Comparison of ENCODE assay signal across 8 cellular contexts in the genomic region with DNA sequence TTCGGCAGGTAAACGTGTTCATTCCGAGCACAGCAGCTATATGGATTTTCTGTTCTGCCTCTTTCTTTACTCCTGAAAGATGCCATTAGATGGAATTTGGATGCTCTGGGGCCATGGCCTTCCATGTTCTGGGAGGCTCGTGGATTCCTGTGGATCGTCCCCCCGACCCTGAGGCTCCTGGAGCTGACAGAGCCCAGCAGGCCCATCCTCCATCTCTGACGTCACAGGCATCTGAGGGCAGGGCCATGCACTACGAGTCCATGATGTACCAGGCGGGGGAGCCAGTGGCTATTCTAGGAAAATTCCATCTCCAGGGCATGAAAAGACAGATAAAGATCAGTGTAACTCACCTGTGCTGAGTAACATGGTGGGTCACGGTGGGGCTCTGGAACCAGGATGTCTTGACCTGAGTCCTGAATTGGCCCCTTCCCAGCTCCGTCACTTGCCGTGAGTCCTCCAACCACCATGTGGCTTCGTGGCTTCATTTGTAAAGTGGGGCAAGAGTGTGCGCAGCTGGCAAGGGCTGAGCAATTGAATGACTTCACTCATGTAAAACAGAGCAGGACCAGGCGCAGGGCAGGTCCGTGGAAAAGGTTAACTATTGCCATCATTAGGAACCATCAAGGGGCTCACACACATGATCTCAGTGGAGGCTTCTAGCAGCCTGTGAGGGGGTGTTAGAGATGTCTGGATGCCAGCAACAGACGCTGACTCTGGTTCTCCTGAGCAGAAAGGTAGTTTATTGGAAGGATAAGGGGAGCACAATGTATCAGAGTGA.
DNase-seq lines count a peak whose midpoint lies in the region; FAIRE-seq and TF ChIP-seq lines count a peak whose summit lies in the region.
"Not testable (repeated sequence)": the region's sequence is repeated elsewhere in the genome, so short reads cannot be mapped to it uniquely, and the experiment has no call there.

No MANE protein-coding gene starts in this region.

- not testable (repeated sequence) for H3K4me1 Mint-ChIP-seq in MCF 10A (ENCODE audit: insufficient read depth, unreplicated experiment)

- CTCF ChIA-PET in MCF 10A (lab: Yijun Ruan, JAX), result interaction anchor here (0.6 to 0.9 kb wide), 2 partner anchors 33 to 468 kb away, joined by 3 read pairs; no protein-coding TSS in a partner anchor

- FAIRE-seq in urothelium cell line (lab: Jason Lieb, UNC), result peak; percentile 32

- H3K27me3 ChIP-seq in WERI-Rb-1 (ENCODE audit: insufficient read depth, low read depth, severe bottlenecking), result not testable (repeated sequence)

- not testable (repeated sequence) for H3K4me3 ChIP-seq in WERI-Rb-1 (ENCODE audit: low read depth, low read length)

- BruUV-seq in MCF 10A (replicated peaks; lab: Mats Ljungman, UMichigan), result not testable (repeated sequence)

- POLR2A ChIA-PET in MCF 10A (lab: Yijun Ruan, JAX), result not testable (repeated sequence)

- H3K27me3 Mint-ChIP-seq in MCF 10A (ENCODE audit: insufficient read depth, unreplicated experiment), result peaks cover 25% of the 10 kb centered on the region

- not testable (repeated sequence) for TF ChIP-seq CTCF in WERI-Rb-1 (IDR thresholded peaks at IDR 0.05; ENCODE audit: low read depth, low read length); MCF 10A (IDR thresholded peaks at IDR 0.05; ENCODE audit: unreplicated experiment)

- H3K36me3 Mint-ChIP-seq in MCF 10A (ENCODE audit: insufficient read depth, unreplicated experiment), result not testable (repeated sequence)

- H3K36me3 ChIP-seq in WERI-Rb-1, result not testable (repeated sequence)

- intact Hi-C loops in MCF 10A (cut with micrococcal nuclease); cardiac septum (cut with DNase I); posterior vena cava (cut with DNase I): not testable (repeated sequence)

- not testable (repeated sequence) for H3K9me3 ChIP-seq in WERI-Rb-1 (ENCODE audit: severe bottlenecking)

- H3K4me3 Mint-ChIP-seq in MCF 10A (ENCODE audit: unreplicated experiment), result not testable (repeated sequence)

- peak; percentile 2 for DNase-seq in DMS 273 (lab: John Stamatoyannopoulos, UW; ENCODE audit: unreplicated experiment)
- DNase-seq in HT-29 (ENCODE audit: low spot score), result peak; percentile 14
- DNase-seq in WERI-Rb-1, result peak; percentile 29
- peak; percentile 15 for DNase-seq in MCF 10A (ENCODE audit: unreplicated experiment)
- peak; percentile 44 for DNase-seq in cardiac septum (ENCODE audit: low spot score)
- peak; percentile 53 for DNase-seq in left kidney (ENCODE audit: low read depth, low spot score)
- peak; percentile 70 for DNase-seq in posterior vena cava (ENCODE audit: low spot score)
- DNase-seq in urothelium cell line (ENCODE audit: low spot score), result not testable (repeated sequence)

- not testable (repeated sequence) for H3K9me3 Mint-ChIP-seq in MCF 10A (ENCODE audit: unreplicated experiment)

- H3K27ac Mint-ChIP-seq in MCF 10A (ENCODE audit: low read depth, unreplicated experiment), result not testable (repeated sequence)

- H3K27ac ChIP-seq in WERI-Rb-1, result not testable (repeated sequence)
